Comparison of ENCODE assay signal across 18 cellular contexts in the genomic region with DNA sequence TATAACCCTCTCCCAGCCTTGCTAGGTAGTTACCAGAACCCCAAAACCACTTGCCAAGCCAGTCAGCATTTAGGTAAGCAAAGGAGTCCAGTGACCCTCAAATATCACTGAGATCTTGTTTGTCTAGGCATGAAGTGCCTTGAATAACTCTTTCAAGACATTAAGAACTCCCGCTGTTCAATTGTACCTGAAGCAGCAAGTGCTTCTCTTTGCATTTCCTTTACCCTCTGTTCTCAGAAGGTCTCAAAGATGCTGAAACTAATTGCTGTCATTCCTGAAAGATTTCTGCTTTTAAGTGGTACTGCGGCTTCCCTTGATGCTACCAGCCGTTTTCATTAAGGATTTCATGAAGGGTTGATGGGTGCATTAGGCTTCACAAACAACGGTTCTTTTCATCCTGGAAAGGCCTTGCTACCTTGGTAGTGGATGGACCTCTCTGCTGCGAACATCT.
DNase-seq lines count a peak whose midpoint lies in the region; ATAC-seq, FAIRE-seq and TF ChIP-seq lines count a peak whose summit lies in the region.
"Had no signal": no experiment of that assay in that cellular context is flagged by ENCODE, and none has a peak within 500 bp of the region (broad histone marks: within the 10 kb centered on the region; RNA-seq: fewer than 3 reads in every experiment).

No MANE protein-coding gene starts in this region.

- H3K27me3 ChIP-seq in BLaER1 (no peaks in the 10 kb centered on the region), H9 (ENCODE audit: insufficient read depth, low read length) (no peaks in the 10 kb centered on the region), GM12878 (replicated peaks in 1 of 2; ENCODE audit: control insufficient read depth in 2 of 2, insufficient read depth in 2 of 2, low read length in 1 of 2) (no peaks in the 10 kb centered on the region), mesendoderm (ENCODE audit: insufficient read depth, low read length, poor library complexity) (no peaks in the 10 kb centered on the region), testis (no peaks in the 10 kb centered on the region), heart right ventricle (no peaks in the 10 kb centered on the region)
- H3K27me3 ChIP-seq: right lobe of liver had no signal

- FAIRE-seq in GM12878 (lab: Jason Lieb, UNC) (no peak), RCC 7860 (lab: Jason Lieb, UNC) (no peak)
- FAIRE-seq: astrocyte, HepG2 had no signal

- H2AK5ac ChIP-seq in H9 (ENCODE audit: insufficient read length, low read length) (no peak overlapping the region), mesendoderm (ENCODE audit: low read length) (no peak overlapping the region)

- H3K18ac ChIP-seq in H9 (ENCODE audit: insufficient read length, low read depth, low read length): no peak overlapping the region
- H3K18ac ChIP-seq in mesendoderm (ENCODE audit: low read length): no peak overlapping the region

- TF ChIP-seq EP300 in GM12878 (IDR thresholded peaks at IDR 0.05; ENCODE audit: borderline replicate concordance in 1 of 2, control insufficient read depth in 1 of 2, low read depth in 2 of 2, low read length in 2 of 2): no peak

- RAD21 ChIA-PET in GM12878 (lab: Charles Lee; ENCODE audit: unreplicated experiment): no interaction called here

- peaks cover 3 to 6% of the 10 kb centered on the region in 2 experiments; a peak in 4 of 5 replicates for H3K9me3 Mint-ChIP-seq in H9
- H3K9me3 Mint-ChIP-seq: activated T-helper 1 cell treated with anti-CD3 and anti-CD28 coated beads, Interleukin-12 subunit alpha, Interleukin-12 subunit beta, Interleukin-2, Interleukin-4 antibody, amounts not matched to agents 30 ng/mL and 10 ng/mL and 1 ng/mL, durations not matched to agents 14 hours and 24 hours and 36 hours; T-helper 2 cell treated with Interferon-gamma antibody and Interleukin-4, amounts not matched to agents 5 μg/mL and 100 μg/mL, for 36 hours had no signal

- SMC1A ChIA-PET in GM12878 (lab: Charles Lee; ENCODE audit: uncharacterized antibody, unreplicated experiment): interaction anchor here (0.9 to 2.8 kb wide), 6 partner anchors 9 to 136 kb away, joined by 3 to 7 read pairs (median 4); no protein-coding TSS in a partner anchor

- H3K23ac ChIP-seq in H9 (ENCODE audit: insufficient read length, low read depth, low read length) (no peak overlapping the region), mesendoderm (ENCODE audit: low read length) (no peak overlapping the region)

- no CpG with 5 or more reads among the region's 5 CpGs for WGBS in H9 (ENCODE audit: extremely low coverage, insufficient read length, low lambda C conversion rate)
- WGBS in GM12878 (ENCODE audit: insufficient coverage, insufficient replicate concordance, low lambda C conversion rate, missing lambda C conversion rate): 34% methylated on average over 5 of the region's 5 CpGs
- no CpG with 5 or more reads among the region's 5 CpGs for WGBS in mesendoderm (ENCODE audit: extremely low coverage, insufficient coverage, low lambda C conversion rate)
- WGBS in testis, 2 donors: 85 to 88% methylated on average over 5 of the region's 5 CpGs
- 87 to 88% methylated on average over 5 of the region's 5 CpGs for WGBS in heart right ventricle, 2 donors

- H3K4me1 Mint-ChIP-seq in H9: peaks cover 56 to 57% of the 10 kb centered on the region in 2 experiments

- H3K36me3 ChIP-seq in BLaER1: peaks cover 16% of the 10 kb centered on the region
- H3K36me3 ChIP-seq in GM12878 (ENCODE audit: control insufficient read depth in 2 of 2, insufficient read depth in 2 of 2, low read length in 1 of 2): peaks cover 0 to 1% of the 10 kb centered on the region in 2 experiments; a peak in 1 of 4 replicates
- H3K36me3 ChIP-seq in mesendoderm (ENCODE audit: control insufficient read depth, insufficient read depth, low read length): no peaks in the 10 kb centered on the region
- no peaks in the 10 kb centered on the region for H3K36me3 ChIP-seq in testis (ENCODE audit: low read depth, missing control alignments)
- H3K36me3 ChIP-seq in heart right ventricle: no peaks in the 10 kb centered on the region
- H3K36me3 ChIP-seq: right lobe of liver had no signal

- H3K27ac ChIP-seq in BLaER1 (no peak overlapping the region), H9 (ENCODE audit: insufficient read length, low read depth, low read length) (peak overlapping the region; percentile 3), GM12878 (ENCODE audit: control insufficient read depth, insufficient read depth) (peak overlapping the region; percentile 4; the same call in 1 of the 2 replicates), mesendoderm (ENCODE audit: low read depth, low read length) (no peak overlapping the region), testis (no peak overlapping the region), heart right ventricle (peak overlapping the region in 1 of 10 donors; percentile 5)
- H3K27ac ChIP-seq: right lobe of liver had no signal

- no peak overlapping the region for H4K8ac ChIP-seq in H9 (replicated peaks; ENCODE audit: insufficient read length, low read depth, low read length)
- H4K8ac ChIP-seq in mesendoderm (ENCODE audit: low read depth, low read length): no peak overlapping the region

- H4K91ac ChIP-seq in H9 (ENCODE audit: insufficient read length, low read depth, low read length): no peak overlapping the region

- in situ Hi-C loops in GM12878 (cut with MboI): no loop called here

- H3K27ac Mint-ChIP-seq in H9: peak overlapping the region in 2 of 3 experiments; percentile 46 to 75; a peak in 2 of 7 replicates
- H3K27ac Mint-ChIP-seq: activated T-helper 1 cell treated with anti-CD3 and anti-CD28 coated beads, Interleukin-12 subunit alpha, Interleukin-12 subunit beta, Interleukin-2, Interleukin-4 antibody, amounts not matched to agents 30 ng/mL and 10 ng/mL and 1 ng/mL, durations not matched to agents 14 hours and 24 hours and 36 hours; T-helper 2 cell treated with Interferon-gamma antibody and Interleukin-4, amounts not matched to agents 5 μg/mL and 100 μg/mL, for 36 hours had no signal

- TF ChIP-seq POLR2A in GM12878 (IDR thresholded peaks at IDR 0.05; ENCODE audit: low read depth, low read length): no peak
- no peak for TF ChIP-seq POLR2A in testis (IDR thresholded peaks at IDR 0.05)

- H3K4ac ChIP-seq in H9 (ENCODE audit: low read depth, low read length) (no peak overlapping the region), mesendoderm (ENCODE audit: low read depth, low read length) (no peak overlapping the region)

- no peaks in the 10 kb centered on the region for H3K27me3 Mint-ChIP-seq in H9 (ENCODE audit: low read depth)

- CTCF ChIA-PET in GM12878 (lab: Yijun Ruan, JAX): interaction anchor here (1.3 kb wide), 1 partner anchor 63 kb away, joined by 3 read pairs; no protein-coding TSS in a partner anchor

- H3K9ac ChIP-seq in BLaER1 (peak overlapping the region; percentile 43; the same call in 1 of the 2 replicates), H9 (ENCODE audit: extremely low read depth, insufficient read length, low read length) (no peak overlapping the region), GM12878 (ENCODE audit: control insufficient read depth, insufficient read depth, low read length) (no peak overlapping the region), mesendoderm (ENCODE audit: low read length) (no peak overlapping the region)

- no peak overlapping the region for H4K5ac ChIP-seq in H9 (ENCODE audit: insufficient read length, low read depth, low read length)
- H4K5ac ChIP-seq in mesendoderm (ENCODE audit: low read length): no peak overlapping the region

- no peak overlapping the region for H3K14ac ChIP-seq in H9 (ENCODE audit: insufficient read depth, low read length)

- H2BK20ac ChIP-seq in H9 (ENCODE audit: low read depth, low read length, poor library complexity, severe bottlenecking): no peak overlapping the region

- peak; percentile 62 for DNase-seq in H9
- no peak for DNase-seq in GM12878 (ENCODE audit: low read depth, low spot score)
- DNase-seq in mesendoderm: peak; percentile 44
- DNase-seq in testis: no peak
- DNase-seq in RCC 7860 (ENCODE audit: low spot score): no peak
- DNase-seq in NOMO-1 treated with dmso at 0.1 percent for 144 hours (lab: John Stamatoyannopoulos, UW; ENCODE audit: unreplicated experiment): no peak
- no peak for DNase-seq in heart right ventricle
- DNase-seq: activated CD4-positive, alpha-beta T cell treated with anti-CD3 and anti-CD28 coated beads for 48 hours; DND-41; NCI-H2107; right lobe of liver; stimulated activated CD4-positive, alpha-beta T cell treated with anti-CD3 and anti-CD28 coated beads, Interleukin-4, amount 100 ng/mL, for 4 hours had no signal

- ATAC-seq in GM12878: no peak
- no peak for ATAC-seq in heart right ventricle
- ATAC-seq: HepG2 had no signal

- TF ChIP-seq CTCF in H9 (conservative IDR thresholded peaks at IDR 0.05): no peak
- no peak for TF ChIP-seq CTCF in GM12878 (IDR thresholded peaks at IDR 0.05 in 2 of 3, conservative IDR thresholded peaks at IDR 0.05 in 1 of 3; ENCODE audit: control insufficient read depth in 2 of 3, extremely low read depth in 1 of 3, insufficient read depth in 1 of 3, low read depth in 3 of 3, low read length in 3 of 3)
- TF ChIP-seq CTCF in testis (IDR thresholded peaks at IDR 0.05): no peak
- no peak for TF ChIP-seq CTCF in heart right ventricle (IDR thresholded peaks at IDR 0.05)

- H3K79me1 ChIP-seq in H9 (ENCODE audit: insufficient read depth, low read depth, low read length, poor library complexity, severe bottlenecking) (no peaks in the 10 kb centered on the region), mesendoderm (ENCODE audit: low read length) (peaks cover 9% of the 10 kb centered on the region)

- H3K79me2 ChIP-seq in H9 (ENCODE audit: insufficient read depth, low read length) (peaks cover 3% of the 10 kb centered on the region; the same call in 1 of the 2 replicates), GM12878 (ENCODE audit: control insufficient read depth, insufficient read depth, low read length) (peaks cover 21% of the 10 kb centered on the region), mesendoderm (ENCODE audit: control insufficient read depth, insufficient read depth, low read length) (peaks cover 10% of the 10 kb centered on the region)

- H2BK15ac ChIP-seq in H9 (ENCODE audit: low read depth, low read length) (no peak overlapping the region), mesendoderm (replicated peaks; ENCODE audit: low read depth) (no peak overlapping the region)

- no peaks in the 10 kb centered on the region for H3K23me2 ChIP-seq in H9 (ENCODE audit: insufficient read length, low read depth, low read length, poor library complexity, severe bottlenecking)

- H3K4me2 ChIP-seq in BLaER1: peak overlapping the region; percentile 54
- peak overlapping the region; percentile 25 for H3K4me2 ChIP-seq in H9 (ENCODE audit: insufficient read depth, insufficient read length, low read length)
- peak overlapping the region; percentile 58; the same call in 1 of the 2 replicates for H3K4me2 ChIP-seq in GM12878 (ENCODE audit: control insufficient read depth, insufficient read depth)
- H3K4me2 ChIP-seq in mesendoderm (ENCODE audit: low read length): no peak overlapping the region

- H4K20me1 ChIP-seq in BLaER1: peaks cover 48% of the 10 kb centered on the region
- no peaks in the 10 kb centered on the region for H4K20me1 ChIP-seq in H9 (ENCODE audit: control insufficient read depth, insufficient read depth, insufficient read length)
- H4K20me1 ChIP-seq in GM12878 (ENCODE audit: control insufficient read depth, insufficient read depth): no peaks in the 10 kb centered on the region

- H3K4me1 ChIP-seq in BLaER1 (peaks cover 31% of the 10 kb centered on the region), H9 (ENCODE audit: insufficient read depth, low read length) (peaks cover 28% of the 10 kb centered on the region), GM12878 (ENCODE audit: control insufficient read depth, insufficient read depth, low read length) (peaks cover 49% of the 10 kb centered on the region), mesendoderm (ENCODE audit: control insufficient read depth, low read depth, low read length) (peaks cover 18% of the 10 kb centered on the region), testis (peaks cover 19% of the 10 kb centered on the region), heart right ventricle (peaks cover 2 to 50% (median 19%) of the 10 kb centered on the region in 9 donors)
- H3K4me1 ChIP-seq: right lobe of liver had no signal

- POLR2A ChIA-PET in GM12878 (lab: Charles Lee): interaction anchor here (1.0 kb wide), 1 partner anchor 54 kb away, joined by 6 read pairs; no protein-coding TSS in a partner anchor

- H3K56ac ChIP-seq in H9 (ENCODE audit: insufficient read length, low read depth, low read length) (no peak overlapping the region), mesendoderm (ENCODE audit: low read length) (no peak overlapping the region)

- TF ChIP-seq RAD21 in GM12878 (IDR thresholded peaks at IDR 0.05; ENCODE audit: insufficient read depth, low read depth, low read length): no peak

- H2BK5ac ChIP-seq in H9 (ENCODE audit: insufficient read length, low read length) (no peak overlapping the region), mesendoderm (ENCODE audit: low read length) (no peak overlapping the region)

- no peak overlapping the region for H3K4me3 Mint-ChIP-seq in H9
- H3K4me3 Mint-ChIP-seq: activated T-helper 1 cell treated with anti-CD3 and anti-CD28 coated beads, Interleukin-12 subunit alpha, Interleukin-12 subunit beta, Interleukin-2, Interleukin-4 antibody, amounts not matched to agents 30 ng/mL and 10 ng/mL and 1 ng/mL, durations not matched to agents 14 hours and 24 hours and 36 hours; T-helper 2 cell treated with Interferon-gamma antibody and Interleukin-4, amounts not matched to agents 5 μg/mL and 100 μg/mL, for 36 hours had no signal

- no peak overlapping the region for H2BK12ac ChIP-seq in H9 (ENCODE audit: insufficient read length, low read depth, low read length)

- no TSS peak for BruUV-seq in GM12878 (replicated peaks; lab: Mats Ljungman, UMichigan)

- H3K4me3 ChIP-seq in BLaER1: no peak overlapping the region
- H3K4me3 ChIP-seq in GM12878: peak overlapping the region; percentile 26; the same call in 1 of the 2 replicates
- H3K4me3 ChIP-seq in mesendoderm (ENCODE audit: low read length): no peak overlapping the region
- no peak overlapping the region for H3K4me3 ChIP-seq in testis
- peak overlapping the region in 1 of 10 donors; percentile 38 for H3K4me3 ChIP-seq in heart right ventricle
- H3K4me3 ChIP-seq: lung, right lobe of liver had no signal

- intact Hi-C loops in GM12878 (cut with micrococcal nuclease; ENCODE audit: unreplicated experiment): no loop called here
- intact Hi-C loops in testis (cut with DNase I; ENCODE audit: low total_unique reads): no loop called here
- intact Hi-C loops in heart right ventricle (cut with DNase I): no loop called here

- no peak overlapping the region for H2BK120ac ChIP-seq in H9 (ENCODE audit: low read depth, low read length, poor library complexity, severe bottlenecking)
- H2BK120ac ChIP-seq in mesendoderm (ENCODE audit: low read depth, low read length): no peak overlapping the region

- peaks cover 15% of the 10 kb centered on the region for H3K9me3 ChIP-seq in BLaER1
- no peaks in the 10 kb centered on the region for H3K9me3 ChIP-seq in H9 (ENCODE audit: control insufficient read depth, low read depth, low read length)
- no peaks in the 10 kb centered on the region; the same call in 1 of the 3 replicates for H3K9me3 ChIP-seq in GM12878 (replicated peaks; ENCODE audit: control insufficient read depth, insufficient read depth, low read length)
- H3K9me3 ChIP-seq in testis: no peaks in the 10 kb centered on the region
- peaks cover 0 to 5% (median 0%) of the 10 kb centered on the region in 11 donors for H3K9me3 ChIP-seq in heart right ventricle
- H3K9me3 ChIP-seq: right lobe of liver had no signal

- H2AFZ ChIP-seq in H9 (ENCODE audit: low read length) (no peak overlapping the region), GM12878 (ENCODE audit: control insufficient read depth, low read depth, low read length) (no peak overlapping the region)

- H3K36me3 Mint-ChIP-seq in H9 (ENCODE audit: insufficient read depth in 1 of 3, low read depth in 3 of 3): peaks cover 0 to 10% (median 9%) of the 10 kb centered on the region in 3 experiments; a peak in 5 of 7 replicates

- H3T11ph ChIP-seq in H9 (ENCODE audit: low read length): no peak overlapping the region

Comparison
In these comparisons a context has a peak if more than half of its experiments do, and no peak if none do; other contexts are left out.
1. H3K27ac ChIP-seq: peak in H9 (single experiment) and GM12878 (single experiment); none in BLaER1 (single experiment), mesendoderm (single experiment) and testis (0 of 2).
2. DNase-seq: peak in H9 (single experiment) and mesendoderm (single experiment); none in GM12878 (single experiment), testis (single experiment), RCC 7860 (single experiment), NOMO-1 treated with dmso at 0.1 percent for 144 hours (single experiment) and heart right ventricle (0 of 2).